Comparison of ENCODE assay signal across 22 cellular contexts in genomic region chr12:60100852-60101251, GRCh38.
"Had no signal": no experiment of that assay in that cellular context is flagged by ENCODE, and none has a peak within 500 bp of the region (broad histone marks: within the 10 kb centered on the region; RNA-seq: fewer than 3 reads in every experiment).

No MANE protein-coding gene starts in this region.

- H3K9me3 Mint-ChIP-seq: activated CD4-positive, alpha-beta T cell treated with anti-CD3 and anti-CD28 coated beads, Interleukin-2, amount 10 ng/mL, durations not matched to agents 24 days and 14 days; activated naive CD8-positive, alpha-beta T cell treated with anti-CD3 and anti-CD28 coated beads for 36 hours; activated T-helper 17 cell treated with anti-CD3 and anti-CD28 coated beads, Interleukin-2, amount 50 U/mL, for 72 hours had no signal

- H3K36me3 ChIP-seq: lower lobe of right lung, neutrophil, pancreas, right lobe of liver, thoracic aorta had no signal

- H3K27me3 ChIP-seq: neutrophil, pancreas, right lobe of liver had no signal

- H3K27ac Mint-ChIP-seq: activated CD4-positive, alpha-beta T cell treated with anti-CD3 and anti-CD28 coated beads, Interleukin-2, amount 10 ng/mL, durations not matched to agents 24 days and 14 days; activated CD8-positive, alpha-beta T cell treated with anti-CD3 and anti-CD28 coated beads for 36 hours; activated naive CD8-positive, alpha-beta T cell treated with anti-CD3 and anti-CD28 coated beads for 36 hours; activated T-helper 17 cell treated with anti-CD3 and anti-CD28 coated beads, Interleukin-2, amount 50 U/mL, for 72 hours; natural killer cell treated with Interleukin-12 subunit alpha and Interleukin-12 subunit beta and Interleukin-15 and Interleukin-18, amount 100 ng/mL, for 72 hours; stimulated activated effector memory CD8-positive, alpha-beta T cell treated with anti-CD3 and anti-CD28 coated beads, Interleukin-12 subunit alpha, Interleukin-12 subunit beta, amount 100 ng/mL, for 72 hours had no signal

- H3K4me1 Mint-ChIP-seq: activated CD4-positive, alpha-beta T cell treated with anti-CD3 and anti-CD28 coated beads, Interleukin-2, amount 10 ng/mL, durations not matched to agents 24 days and 14 days; activated naive CD8-positive, alpha-beta T cell treated with anti-CD3 and anti-CD28 coated beads for 36 hours; activated T-helper 17 cell treated with anti-CD3 and anti-CD28 coated beads, Interleukin-2, amount 50 U/mL, for 72 hours; stimulated activated effector memory CD8-positive, alpha-beta T cell treated with anti-CD3 and anti-CD28 coated beads, Interleukin-12 subunit alpha, Interleukin-12 subunit beta, amount 100 ng/mL, for 72 hours had no signal

- ATAC-seq: activated CD8-positive, alpha-beta T cell treated with anti-CD3 and anti-CD28 coated beads for 36 hours; activated T-helper 17 cell treated with anti-CD3 and anti-CD28 coated beads, Interleukin-2, amount 50 U/mL, for 72 hours; lower lobe of right lung; natural killer cell treated with Interleukin-12 subunit alpha and Interleukin-12 subunit beta and Interleukin-15 and Interleukin-18, amount 100 ng/mL, for 72 hours; right lobe of liver; stimulated activated effector memory CD8-positive, alpha-beta T cell treated with anti-CD3 and anti-CD28 coated beads, Interleukin-12 subunit alpha, Interleukin-12 subunit beta, amount 100 ng/mL, for 72 hours had no signal

- H3K4me3 ChIP-seq: lower lobe of right lung, pancreas, right lobe of liver, thoracic aorta had no signal

- H3K27me3 Mint-ChIP-seq: activated CD4-positive, alpha-beta T cell treated with anti-CD3 and anti-CD28 coated beads, Interleukin-2, amount 10 ng/mL, durations not matched to agents 24 days and 14 days; activated CD8-positive, alpha-beta T cell treated with anti-CD3 and anti-CD28 coated beads for 36 hours; activated naive CD8-positive, alpha-beta T cell treated with anti-CD3 and anti-CD28 coated beads for 36 hours; activated T-helper 17 cell treated with anti-CD3 and anti-CD28 coated beads, Interleukin-2, amount 50 U/mL, for 72 hours; natural killer cell treated with Interleukin-12 subunit alpha and Interleukin-12 subunit beta and Interleukin-15 and Interleukin-18, amount 100 ng/mL, for 72 hours had no signal

- H3K27ac ChIP-seq: lower lobe of right lung, neutrophil, pancreas, right lobe of liver, thoracic aorta had no signal

- H3K4me3 Mint-ChIP-seq: activated CD4-positive, alpha-beta T cell treated with anti-CD3 and anti-CD28 coated beads, Interleukin-2, amount 10 ng/mL, durations not matched to agents 24 days and 14 days; activated CD8-positive, alpha-beta T cell treated with anti-CD3 and anti-CD28 coated beads for 36 hours; activated naive CD8-positive, alpha-beta T cell treated with anti-CD3 and anti-CD28 coated beads for 36 hours; activated T-helper 17 cell treated with anti-CD3 and anti-CD28 coated beads, Interleukin-2, amount 50 U/mL, for 72 hours; natural killer cell treated with Interleukin-12 subunit alpha and Interleukin-12 subunit beta and Interleukin-15 and Interleukin-18, amount 100 ng/mL, for 72 hours; stimulated activated effector memory CD8-positive, alpha-beta T cell treated with anti-CD3 and anti-CD28 coated beads, Interleukin-12 subunit alpha, Interleukin-12 subunit beta, amount 100 ng/mL, for 72 hours had no signal

- DNase-seq: activated CD4-positive, alpha-beta T cell treated with anti-CD3 and anti-CD28 coated beads, Interleukin-2, amount 10 ng/mL, durations not matched to agents 24 days and 14 days; activated CD8-positive, alpha-beta T cell treated with anti-CD3 and anti-CD28 coated beads for 36 hours; activated naive CD4-positive, alpha-beta T cell; activated naive CD8-positive, alpha-beta T cell treated with anti-CD3 and anti-CD28 coated beads for 36 hours; activated T-cell treated with anti-CD3 and anti-CD28 coated beads, Interleukin-2, amount 50 U/mL, for 1 hour; amniotic stem cell; dermis blood vessel endothelial cell; effector memory CD4-positive, alpha-beta T cell; foreskin melanocyte; glutamatergic neuron; hypothalamus; islet precursor cell; lower lobe of right lung; pancreas; right lobe of liver; small intestine; stimulated activated CD4-positive, alpha-beta T cell treated with anti-CD3 and anti-CD28 coated beads, Interleukin-4, amount 100 ng/mL, for 1 hour had no signal

- H3K4me1 ChIP-seq: lower lobe of right lung, pancreas, right lobe of liver had no signal

- H3K9me3 ChIP-seq: neutrophil, pancreas, right lobe of liver had no signal

- H3K36me3 Mint-ChIP-seq: activated naive CD8-positive, alpha-beta T cell treated with anti-CD3 and anti-CD28 coated beads for 36 hours; stimulated activated effector memory CD8-positive, alpha-beta T cell treated with anti-CD3 and anti-CD28 coated beads, Interleukin-12 subunit alpha, Interleukin-12 subunit beta, amount 100 ng/mL, for 72 hours had no signal
